In genomic region chr2:108354171-108354570, GRCh38 we compare ENCODE assay signal across 17 cellular contexts. TPM values are rescaled to one million over a fixed set of nuclear protein-coding genes. Genes with fewer than 3 reads are reported as not detected.
"Had no signal": no experiment of that assay in that cellular context is flagged by ENCODE, and none has a peak within 500 bp of the region (broad histone marks: within the 10 kb centered on the region; RNA-seq: fewer than 3 reads in every experiment).

No MANE protein-coding gene starts in this region.

- DNase-seq: activated CD4-positive, CD25-positive, alpha-beta regulatory T cell treated with anti-CD3 and anti-CD28 coated beads, Interleukin-2, amount 50 U/mL, for 72 hours; activated CD8-positive, alpha-beta memory T cell treated with anti-CD3 and anti-CD28 coated beads for 24 hours; activated CD8-positive, alpha-beta memory T cell treated with anti-CD3 and anti-CD28 coated beads, Interleukin-2, amount 50 U/mL, for 48 hours; activated effector memory CD4-positive, alpha-beta T cell treated with anti-CD3 and anti-CD28 coated beads, Interleukin-2, amount 50 U/mL, for 16 hours; activated naive CD4-positive, alpha-beta T cell treated with anti-CD3 and anti-CD28 coated beads, Interleukin-2, amount 50 U/mL, for 16 hours; activated T-cell treated with anti-CD3 and anti-CD28 coated beads, Interleukin-2, amount 50 U/mL, for 72 hours; cerebellar nuclear complex; effector CD4-positive, alpha-beta T cell; foreskin keratinocyte; hippocampal formation; left lung; stimulated activated naive CD8-positive, alpha-beta T cell treated with anti-CD3 and anti-CD28 coated beads, Interleukin-15, Interleukin-2, amounts not matched to agents 100 U/mL and 50 U/mL, for 24 hours; substantia nigra; T-helper 1 cell; T-helper 9 cell had no signal

- ATAC-seq: activated T-cell treated with anti-CD3 and anti-CD28 coated beads, Interleukin-2, amount 50 U/mL, for 72 hours; foreskin keratinocyte; left lung; stimulated activated naive CD8-positive, alpha-beta T cell treated with anti-CD3 and anti-CD28 coated beads, Interleukin-15, Interleukin-2, amounts not matched to agents 100 U/mL and 50 U/mL, for 24 hours had no signal

RNA-seq across cellular contexts. Expression of gene SULT1C4, which starts 23.6 kb away (rescaled TPM):
- total RNA-seq: activated T-cell treated with anti-CD3 and anti-CD28 coated beads, Interleukin-2, amount 50 U/mL, for 72 hours; bronchial epithelial cell; foreskin keratinocyte; osteoblast had no signal
